23 cellular contexts compared by ENCODE assay signal in the genomic region with DNA sequence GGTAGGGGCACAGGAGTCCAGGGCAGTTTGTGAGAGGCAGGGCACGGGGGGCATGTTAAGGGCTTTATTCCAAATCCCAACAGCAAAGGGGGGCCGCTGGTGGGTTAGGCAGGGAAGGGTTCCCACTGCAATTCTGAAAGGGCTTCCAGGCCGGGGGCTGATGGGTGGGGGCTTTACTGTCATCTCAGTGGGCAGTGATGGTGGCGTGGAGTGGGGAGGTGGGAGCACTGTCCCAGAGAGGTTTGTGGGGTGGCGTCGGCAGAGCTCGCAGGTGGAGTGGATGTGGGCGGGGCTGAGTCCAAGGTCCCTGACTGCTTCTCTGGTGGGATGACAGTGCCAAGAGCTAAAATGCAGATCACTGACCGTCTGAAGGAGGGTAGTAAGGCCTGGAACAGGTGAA.
"Had no signal": no experiment of that assay in that cellular context is flagged by ENCODE, and none has a peak within 500 bp of the region (broad histone marks: within the 10 kb centered on the region; RNA-seq: fewer than 3 reads in every experiment).

No MANE protein-coding gene starts in this region.

- H3K27me3 ChIP-seq: hepatocyte, suprapubic skin, thyroid gland had no signal

- H3K27me3 Mint-ChIP-seq: type B pancreatic cell had no signal

- H3K4me3 ChIP-seq: coronary artery, hepatocyte, left lung, lung, psoas muscle, skin epidermis, suprapubic skin, thyroid gland had no signal

- H3K4me1 ChIP-seq: foreskin keratinocyte had no signal

- H3K4me2 ChIP-seq: hepatocyte had no signal

- H3K27ac Mint-ChIP-seq: endodermal cell, nephron, type B pancreatic cell had no signal

- ATAC-seq: foreskin keratinocyte, left lung, psoas muscle, sciatic nerve had no signal

- DNase-seq: effector CD4-positive, alpha-beta T cell; endodermal cell; erythroblast; foreskin keratinocyte; head of caudate nucleus; kidney glomerular epithelial cell; left lung; mesenchymal stem cell; naive B cell; psoas muscle; retina; stimulated activated CD4-positive, alpha-beta T cell treated with anti-CD3 and anti-CD28 coated beads, Interleukin-12 subunit alpha, Interleukin-12 subunit beta, amount 100 ng/mL, for 4 hours; stimulated activated naive CD4-positive, alpha-beta T cell had no signal

- H3K36me3 Mint-ChIP-seq: naive B cell had no signal

- H3K4me3 Mint-ChIP-seq: endodermal cell, nephron, type B pancreatic cell had no signal

- H3K27ac ChIP-seq: coronary artery, foreskin keratinocyte, hepatocyte, left lung, parathyroid adenoma, psoas muscle, skin epidermis, suprapubic skin, thyroid gland had no signal

- H3K9ac ChIP-seq: parathyroid adenoma had no signal

- H3K9me3 ChIP-seq: left lung, psoas muscle, suprapubic skin, thyroid gland had no signal

- H2AFZ ChIP-seq: hepatocyte, parathyroid adenoma had no signal

- H3K9me3 Mint-ChIP-seq: endodermal cell, naive B cell, nephron, type B pancreatic cell had no signal
